ENCODE assay signal across 8 cellular contexts in genomic region chr16:67226804-67227566, GRCh38. TPM values are rescaled to one million over a fixed set of nuclear protein-coding genes. Genes with fewer than 3 reads are reported as not detected.
DNase-seq lines count a peak whose midpoint lies in the region; ATAC-seq and TF ChIP-seq lines count a peak whose summit lies in the region.

Gene TMEM208, plus strand, starts transcription at chr16:67227130. Its CDS starts 89 bp downstream, at chr16:67227219.

- H3K9me3 ChIP-seq in breast epithelium (no peaks in the 10 kb centered on the region), iPS-20b (ENCODE audit: insufficient read depth, low read depth, low read length) (no peaks in the 10 kb centered on the region)

- H3K4me1 ChIP-seq in ACC112 (ENCODE audit: control insufficient read depth, insufficient read depth, low read length, unreplicated experiment) (peaks cover 22% of the 10 kb centered on the region), breast epithelium (peaks cover 5 to 6% of the 10 kb centered on the region in 2 donors), iPS-20b (ENCODE audit: insufficient read depth, low read length) (no peaks in the 10 kb centered on the region; the same call in 1 of the 2 replicates)

- peak within 1 kb of the TSS; percentile 72 for H3K27ac ChIP-seq in ACC112 (ENCODE audit: low read depth, low read length)
- peak within 1 kb of the TSS; percentile 66; the same call in 1 of the 2 replicates for H3K27ac ChIP-seq in VCaP
- H3K27ac ChIP-seq in breast epithelium: peak within 1 kb of the TSS; percentile 81 to 85
- peak within 1 kb of the TSS; percentile 12 for H3K27ac ChIP-seq in iPS-20b (ENCODE audit: low read length)
- peak within 1 kb of the TSS; percentile 58 to 93 (median 85) for H3K27ac ChIP-seq in skin epidermis

- H3K27me3 ChIP-seq in ACC112 (ENCODE audit: insufficient read depth, low read length) (no peaks in the 10 kb centered on the region), breast epithelium (no peaks in the 10 kb centered on the region), iPS-20b (ENCODE audit: insufficient read depth, low read length) (0 out of 2 replicates have a peak, but pooled peaks cover 5% of the 10 kb centered on the region)

- H3K36me3 ChIP-seq in ACC112 (ENCODE audit: insufficient read depth, low read length) (peaks cover 11% of the 10 kb centered on the region; the same call in 1 of the 2 replicates), breast epithelium (peaks cover 6% of the 10 kb centered on the region), iPS-20b (ENCODE audit: insufficient read depth, low read depth, low read length) (peaks cover 40% of the 10 kb centered on the region)

- DNase-seq in NCI-H2196 treated with DMSO at 0.1 percent for 48 hours (lab: John Stamatoyannopoulos, UW; ENCODE audit: unreplicated experiment) (peak; percentile 78), breast epithelium (ENCODE audit: low spot score in 2 of 2) (peak; percentile 95 to 96)

- H3K9ac ChIP-seq in iPS-20b (ENCODE audit: low read depth, low read length): peak within 1 kb of the TSS; percentile 78; the same call in 1 of the 2 replicates

- intact Hi-C loops in breast epithelium (cut with DNase I; ENCODE audit: low total_unique reads): no loop called here

- H3K4me3 ChIP-seq in ACC112 (ENCODE audit: low read depth, low read length): peak within 1 kb of the TSS; percentile 96
- peak within 1 kb of the TSS; percentile 63 to 95 (median 84) for H3K4me3 ChIP-seq in breast epithelium
- H3K4me3 ChIP-seq in iPS-20b (ENCODE audit: low read length): peak within 1 kb of the TSS; percentile 82
- H3K4me3 ChIP-seq in skin epidermis: peak within 1 kb of the TSS; percentile 74 to 100 (median 95)

- peak within 1 kb of the TSS; percentile 83 for H2AFZ ChIP-seq in ACC112 (ENCODE audit: low read length, unreplicated experiment)

- ATAC-seq in GM18868 (IDR thresholded peaks at IDR 0.05; ENCODE audit: unreplicated experiment) (peak; percentile 92), HG03108 (IDR thresholded peaks at IDR 0.05; ENCODE audit: unreplicated experiment) (peak; percentile 93)

- peak; percentile 84 for TF ChIP-seq POLR2A in breast epithelium (IDR thresholded peaks at IDR 0.05)

- H3K79me2 ChIP-seq in ACC112 (ENCODE audit: control insufficient read depth, insufficient read depth, low read length, unreplicated experiment): peaks cover 30% of the 10 kb centered on the region

- TF ChIP-seq CTCF in VCaP (conservative IDR thresholded peaks at IDR 0.05) (peak; percentile 14; the same call in 1 of the 2 replicates), breast epithelium (IDR thresholded peaks at IDR 0.05) (no peak)

RNA-seq across cellular contexts. Expression of gene TMEM208, which starts in this region (rescaled TPM):
- 10 to 100 TPM; 35.2 to 46.2 (median 44.2) TPM for total RNA-seq in breast epithelium

Comparison
In these comparisons a context has a peak if more than half of its experiments do, and no peak if none do; other contexts are left out.
1. Peak in every context shown above with its lines: DNase-seq, ATAC-seq, H3K4me3 ChIP-seq and H3K27ac ChIP-seq.
2. H3K27ac ChIP-seq: peak in every context shown above with its lines; median percentile 85 in skin epidermis; 83 in breast epithelium; 72 in ACC112; 66 in VCaP; 12 in iPS-20b.